Comparison of ENCODE assay signal across 1 cellular context in genomic region chr19:12969292-12969988, GRCh38.
TF ChIP-seq lines count a peak whose summit lies in the region.

A gene with protein sequence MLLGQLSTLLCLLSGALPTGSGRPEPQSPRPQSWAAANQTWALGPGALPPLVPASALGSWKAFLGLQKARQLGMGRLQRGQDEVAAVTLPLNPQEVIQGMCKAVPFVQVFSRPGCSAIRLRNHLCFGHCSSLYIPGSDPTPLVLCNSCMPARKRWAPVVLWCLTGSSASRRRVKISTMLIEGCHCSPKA (plus strand): TSS chr19:12969576. CDS start chr19:12969661, 85 bp downstream.

TF ChIP-seq in IMR-90, 13 proteins besides CTCF, POLR2A, EP300 and RAD21:
- TF ChIP-seq, protein P1, sequence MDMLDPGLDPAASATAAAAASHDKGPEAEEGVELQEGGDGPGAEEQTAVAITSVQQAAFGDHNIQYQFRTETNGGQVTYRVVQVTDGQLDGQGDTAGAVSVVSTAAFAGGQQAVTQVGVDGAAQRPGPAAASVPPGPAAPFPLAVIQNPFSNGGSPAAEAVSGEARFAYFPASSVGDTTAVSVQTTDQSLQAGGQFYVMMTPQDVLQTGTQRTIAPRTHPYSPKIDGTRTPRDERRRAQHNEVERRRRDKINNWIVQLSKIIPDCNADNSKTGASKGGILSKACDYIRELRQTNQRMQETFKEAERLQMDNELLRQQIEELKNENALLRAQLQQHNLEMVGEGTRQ (IDR thresholded peaks at IDR 0.05; ENCODE audit: low read depth, low read length), result no peak
- TF ChIP-seq SMC3 (IDR thresholded peaks at IDR 0.05; ENCODE audit: low read depth, low read length) (no peak), MXI1 (IDR thresholded peaks at IDR 0.05; ENCODE audit: borderline replicate concordance, low read depth, low read length) (no peak), CEBPB (IDR thresholded peaks at IDR 0.05; ENCODE audit: low read depth, low read length) (no peak), RFX5 (IDR thresholded peaks at IDR 0.05; ENCODE audit: low read depth, low read length) (no peak), MAFK (IDR thresholded peaks at IDR 0.05; ENCODE audit: low read depth, low read length) (no peak), NFE2L2 (IDR thresholded peaks at IDR 0.05; ENCODE audit: low read depth, low read length) (no peak), MAZ (IDR thresholded peaks at IDR 0.05; ENCODE audit: borderline replicate concordance, low read depth, low read length) (no peak), FOS (IDR thresholded peaks at IDR 0.05; ENCODE audit: low read depth, low read length) (no peak), CHD1 (IDR thresholded peaks at IDR 0.05; ENCODE audit: low read depth, low read length) (no peak), BHLHE40 (IDR thresholded peaks at IDR 0.05; ENCODE audit: low read depth, low read length) (no peak), RCOR1 (IDR thresholded peaks at IDR 0.05; ENCODE audit: insufficient replicate concordance, low read length) (no peak)
- TF ChIP-seq, protein P2, sequence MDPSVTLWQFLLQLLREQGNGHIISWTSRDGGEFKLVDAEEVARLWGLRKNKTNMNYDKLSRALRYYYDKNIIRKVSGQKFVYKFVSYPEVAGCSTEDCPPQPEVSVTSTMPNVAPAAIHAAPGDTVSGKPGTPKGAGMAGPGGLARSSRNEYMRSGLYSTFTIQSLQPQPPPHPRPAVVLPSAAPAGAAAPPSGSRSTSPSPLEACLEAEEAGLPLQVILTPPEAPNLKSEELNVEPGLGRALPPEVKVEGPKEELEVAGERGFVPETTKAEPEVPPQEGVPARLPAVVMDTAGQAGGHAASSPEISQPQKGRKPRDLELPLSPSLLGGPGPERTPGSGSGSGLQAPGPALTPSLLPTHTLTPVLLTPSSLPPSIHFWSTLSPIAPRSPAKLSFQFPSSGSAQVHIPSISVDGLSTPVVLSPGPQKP (IDR thresholded peaks at IDR 0.05; ENCODE audit: borderline replicate concordance, low read depth, low read length), result no peak
